8 cellular contexts compared by ENCODE assay signal in genomic region chr2:200509608-200510433, GRCh38. TPM values are rescaled to one million over a fixed set of nuclear protein-coding genes. Genes with fewer than 3 reads are reported as not detected.
DNase-seq lines count a peak whose midpoint lies in the region; ATAC-seq and TF ChIP-seq lines count a peak whose summit lies in the region.

KCTD18 (minus strand) TSS chr2:200510068; CDS start chr2:200507016, 3,052 bp downstream.

- peaks cover 3% of the 10 kb centered on the region for H3K27me3 Mint-ChIP-seq in progenitor cell of endocrine pancreas

- no peaks in the 10 kb centered on the region for H3K9me3 Mint-ChIP-seq in progenitor cell of endocrine pancreas (ENCODE audit: low read depth)

- in situ Hi-C loops in GM13976 (cut with MboI; ENCODE audit: low sequenced_read_pairs, unreplicated experiment), result no loop called here

- peaks cover 4% of the 10 kb centered on the region for H3K36me3 ChIP-seq in upper lobe of right lung

- DNase-seq in GM13976 (ENCODE audit: low spot score) (peak; percentile 98), NCI-H1417 treated with DMSO at 0.1 percent for 48 hours (lab: John Stamatoyannopoulos, UW) (peak; percentile 26), amniotic epithelial cell (ENCODE audit: low read depth) (peak; percentile 82), left cardiac atrium (peak; percentile 94), progenitor cell of endocrine pancreas (ENCODE audit: low spot score, unreplicated experiment) (peak; percentile 93), upper lobe of right lung (peak; percentile 98)

- peak within 1 kb of the TSS; percentile 87 for H3K4me3 Mint-ChIP-seq in progenitor cell of endocrine pancreas (ENCODE audit: low read depth)

- H3K4me1 Mint-ChIP-seq in progenitor cell of endocrine pancreas (ENCODE audit: low read depth), result peaks cover 10% of the 10 kb centered on the region

- H3K9me3 ChIP-seq in upper lobe of right lung, result no peaks in the 10 kb centered on the region

- no peaks in the 10 kb centered on the region for H3K27me3 ChIP-seq in upper lobe of right lung

- peak within 1 kb of the TSS; percentile 94 for H3K27ac Mint-ChIP-seq in progenitor cell of endocrine pancreas

- peak within 1 kb of the TSS; percentile 88 for H3K27ac ChIP-seq in upper lobe of right lung

- TF ChIP-seq CTCF in GM13976 (IDR thresholded peaks at IDR 0.05; ENCODE audit: borderline replicate concordance, control extremely low read depth, extremely low read depth, insufficient read depth, missing control alignments) (peak; percentile 98), progenitor cell of endocrine pancreas (IDR thresholded peaks at IDR 0.05; ENCODE audit: unreplicated experiment) (peak; percentile 93), upper lobe of right lung (IDR thresholded peaks at IDR 0.05) (peak; percentile 80)

- ATAC-seq in HG02798 (IDR thresholded peaks at IDR 0.05; ENCODE audit: poor library complexity, unreplicated experiment) (peak; percentile 99), left cardiac atrium (peak; percentile 99), upper lobe of right lung (peak; percentile 99)

- no peaks in the 10 kb centered on the region for H3K36me3 Mint-ChIP-seq in progenitor cell of endocrine pancreas (ENCODE audit: insufficient read depth)

- intact Hi-C loops in T-helper 1 cell treated with Interleukin-12 subunit alpha and Interleukin-12 subunit beta and Interleukin-4 antibody, amounts not matched to agents 30 ng/mL and 1 ng/mL, for 36 hours (cut with micrococcal nuclease), result loop anchor here (1.0 to 5.0 kb wide), 11 partner anchors 16 to 659 kb away; partner anchors contain the start of genes BZW1, CFLAR, CLK1 and FTCDNL1
- intact Hi-C loops in left cardiac atrium (cut with DNase I) (no loop called here), upper lobe of right lung (cut with DNase I) (no loop called here)

- H3K4me3 ChIP-seq in upper lobe of right lung, result peak within 1 kb of the TSS; percentile 83

- H3K4me1 ChIP-seq in upper lobe of right lung, result peaks cover 8% of the 10 kb centered on the region

RNA-seq across cellular contexts. Expression of gene KCTD18, which starts in this region (rescaled TPM):
- 16.2 and 17.4 TPM in 2 replicates for total RNA-seq in T-helper 1 cell treated with Interleukin-12 subunit alpha and Interleukin-12 subunit beta and Interleukin-4 antibody, amounts not matched to agents 30 ng/mL and 1 ng/mL, for 36 hours
- total RNA-seq in left cardiac atrium, result 10 to 100 TPM in 1 of 2 donors, 1 to 10 TPM in 1; 9.1 to 10.4 TPM
- 7.3 and 10.0 TPM in 2 replicates for total RNA-seq in progenitor cell of endocrine pancreas
- total RNA-seq in upper lobe of right lung, result 13.0 TPM

Comparison
In these comparisons a context has a peak if more than half of its experiments do, and no peak if none do; other contexts are left out.
1. Peak in every context shown above with its lines: DNase-seq, ATAC-seq, H3K4me3 ChIP-seq and H3K27ac ChIP-seq.
2. DNase-seq: peak in every context shown above with its lines; median percentile 98 in GM13976; 98 in upper lobe of right lung; 94 in left cardiac atrium; 93 in progenitor cell of endocrine pancreas; 82 in amniotic epithelial cell; 26 in NCI-H1417 treated with DMSO at 0.1 percent for 48 hours.